In genomic region chr7:16813232-16813616, GRCh38 we compare ENCODE assay signal across 20 cellular contexts. TPM values are rescaled to one million over a fixed set of nuclear protein-coding genes. Genes with fewer than 3 reads are reported as not detected.
DNase-seq lines count a peak whose midpoint lies in the region; ATAC-seq, FAIRE-seq and TF ChIP-seq lines count a peak whose summit lies in the region.
"Had no signal": no experiment of that assay in that cellular context is flagged by ENCODE, and none has a peak within 500 bp of the region (broad histone marks: within the 10 kb centered on the region; RNA-seq: fewer than 3 reads in every experiment).

No MANE protein-coding gene starts in this region.

- no peaks in the 10 kb centered on the region for H3K36me3 ChIP-seq in pancreas
- H3K36me3 ChIP-seq: vagina had no signal

- in situ Hi-C loops in astrocyte of the cerebellum (cut with HindIII; ENCODE audit: low sequenced_read_pairs), result no loop called here

- DNase-seq in AML-193 (lab: John Stamatoyannopoulos, UW), result peak; percentile 81 to 88
- DNase-seq in NCI-H2081 (lab: John Stamatoyannopoulos, UW), result peak; percentile 9 to 66
- peak; percentile 61 for DNase-seq in astrocyte of the cerebellum (ENCODE audit: low read depth)
- no peak for DNase-seq in pancreas
- DNase-seq in NCI-H748 (lab: John Stamatoyannopoulos, UW; ENCODE audit: unreplicated experiment), result no peak
- DNase-seq: central memory CD4-positive, alpha-beta T cell; effector CD8-positive, alpha-beta T cell; GF-D8; immature natural killer cell; mammary epithelial cell; NCI-H1092; NCI-H748 treated with DMSO at 0.1 percent for 48 hours; stimulated activated CD4-positive, alpha-beta T cell treated with anti-CD3 and anti-CD28 coated beads, Interleukin-15, amount 100 ng/mL, for 24 hours; stimulated activated naive CD4-positive, alpha-beta T cell treated with Interleukin-2 at 50 U/mL for 16 hours had no signal

- peak overlapping the region in 3 of 4 donors; percentile 40 to 47 (median 42) for H3K27ac ChIP-seq in pancreas
- H3K27ac ChIP-seq: vagina had no signal

- ATAC-seq in pancreas, result peak; percentile 21 to 73 (median 60)
- no peak for ATAC-seq in GM19452 (IDR thresholded peaks at IDR 0.05; ENCODE audit: unreplicated experiment)
- ATAC-seq in HG02870 (IDR thresholded peaks at IDR 0.05; ENCODE audit: unreplicated experiment), result no peak
- ATAC-seq in HG03196 (IDR thresholded peaks at IDR 0.05; ENCODE audit: unreplicated experiment), result no peak
- ATAC-seq: activated CD4-positive, CD25-positive, alpha-beta regulatory T cell treated with anti-CD3 and anti-CD28 coated beads, Interleukin-2, amount 50 U/mL, for 24 hours had no signal

- no peaks in the 10 kb centered on the region for H3K9me3 ChIP-seq in pancreas
- H3K9me3 ChIP-seq: vagina had no signal

- TF ChIP-seq CTCF in astrocyte of the cerebellum (IDR thresholded peaks at IDR 0.05; ENCODE audit: low read depth, low read length, missing control alignments), result no peak
- TF ChIP-seq CTCF in pancreas (IDR thresholded peaks at IDR 0.05), result no peak

- H3K27me3 ChIP-seq in pancreas, result no peaks in the 10 kb centered on the region
- H3K27me3 ChIP-seq: vagina had no signal

- WGBS in pancreas, 2 donors, result 32 to 33% methylated on average over 3 of the region's 3 CpGs

- peaks cover 5 to 29% (median 10%) of the 10 kb centered on the region in 3 donors for H3K4me1 ChIP-seq in pancreas
- H3K4me1 ChIP-seq: vagina had no signal

- FAIRE-seq in pancreas (lab: Jason Lieb, UNC), result no peak
- FAIRE-seq: GM12892 had no signal

- intact Hi-C loops in pancreas (cut with DNase I), result no loop called here

- H3K4me3 ChIP-seq in astrocyte of the cerebellum (ENCODE audit: low read depth, low read length) (no peak overlapping the region), pancreas (no peak overlapping the region)
- H3K4me3 ChIP-seq: vagina had no signal

RNA-seq across cellular contexts. Expression of gene AGR2, which starts 8.4 kb away (rescaled TPM):
- 10 to 100 TPM in 3 of 6 donors, 1 to 10 TPM in 3; 5.4 to 31.5 (median 11.5) TPM for total RNA-seq in pancreas
- polyA plus RNA-seq in pancreas, result 10 to 100 TPM in 1 of 2 donors, 1 to 10 TPM in 1; 2.3 to 14.1 TPM
- total RNA-seq: vagina had no signal
- polyA plus RNA-seq: immature natural killer cell had no signal

RNA-seq across cellular contexts. Expression of gene TSPAN13, which starts 59.7 kb away (rescaled TPM):
- total RNA-seq in pancreas, result 10 to 100 TPM; 30.7 to 64.6 (median 53.0) TPM
- polyA plus RNA-seq in pancreas, result 10 to 100 TPM; 49.3 to 64.9 TPM

Comparison
In these comparisons a context has a peak if more than half of its experiments do, and no peak if none do; other contexts are left out.
1. DNase-seq: peak in AML-193 (2 of 2), NCI-H2081 (2 of 2) and astrocyte of the cerebellum (single experiment); none in pancreas (0 of 6) and NCI-H748 (single experiment).
2. ATAC-seq: peak in pancreas (4 of 4); none in GM19452 (single experiment), HG02870 (single experiment) and HG03196 (single experiment).